Comparison of ENCODE assay signal across 10 cellular contexts in genomic region chr12:116525418-116526001, GRCh38. TPM values are rescaled to one million over a fixed set of nuclear protein-coding genes. Genes with fewer than 3 reads are reported as not detected.
DNase-seq lines count a peak whose midpoint lies in the region; ATAC-seq and TF ChIP-seq lines count a peak whose summit lies in the region.
"Had no signal": no experiment of that assay in that cellular context is flagged by ENCODE, and none has a peak within 500 bp of the region (broad histone marks: within the 10 kb centered on the region; RNA-seq: fewer than 3 reads in every experiment).

No MANE protein-coding gene starts in this region.

- no peaks in the 10 kb centered on the region for H3K9me2 ChIP-seq in SK-N-SH

- H3K27ac ChIP-seq in SK-N-SH (ENCODE audit: low read depth in 2 of 2, low read length in 1 of 2), result peak overlapping the region; percentile 48 to 97; a peak in 3 of 4 replicates

- ATAC-seq in HG03139 (IDR thresholded peaks at IDR 0.05; ENCODE audit: unreplicated experiment) (no peak), HG03095 (IDR thresholded peaks at IDR 0.05; ENCODE audit: unreplicated experiment) (no peak)

- peaks cover 24% of the 10 kb centered on the region for H3K27me3 Mint-ChIP-seq in progenitor cell of endocrine pancreas

- H3K4me2 ChIP-seq in SK-N-SH, result peak overlapping the region; percentile 75

- H3K4me3 Mint-ChIP-seq in progenitor cell of endocrine pancreas (ENCODE audit: low read depth), result peak overlapping the region; percentile 43
- H3K4me3 Mint-ChIP-seq: memory B cell had no signal

- in situ Hi-C loops in Caki2 (cut with HindIII; ENCODE audit: low pct_unique_long_range_greater_than_20kb, low sequenced_read_pairs), result no loop called here

- H3K27me3 ChIP-seq in SK-N-SH (ENCODE audit: insufficient read depth), result no peaks in the 10 kb centered on the region

- 0 out of 4 replicates have a peak, but pooled peaks of 1 of the 2 experiments have one; percentile 60 for TF ChIP-seq EP300 in SK-N-SH (IDR thresholded peaks at IDR 0.05; ENCODE audit: borderline replicate concordance in 1 of 2, low read depth in 1 of 2, low read length in 1 of 2)

- CTCF ChIA-PET in SK-N-SH (lab: Yijun Ruan, JAX), result no interaction called here

- H3F3A ChIP-seq in SK-N-SH (replicated peaks; ENCODE audit: insufficient read depth), result peaks cover 31% of the 10 kb centered on the region

- no peaks in the 10 kb centered on the region for H4K20me1 ChIP-seq in SK-N-SH (ENCODE audit: insufficient read depth)

- H3K36me3 Mint-ChIP-seq in progenitor cell of endocrine pancreas (ENCODE audit: insufficient read depth), result no peaks in the 10 kb centered on the region
- H3K36me3 Mint-ChIP-seq: memory B cell had no signal

- DNase-seq in Caki2 (ENCODE audit: low read depth), result peak; percentile 74
- no peak for DNase-seq in SK-N-SH
- DNase-seq in glomerular visceral epithelial cell (ENCODE audit: extremely low spot score), result peak; percentile 89
- no peak for DNase-seq in progenitor cell of endocrine pancreas (ENCODE audit: low spot score, unreplicated experiment)
- no peak for DNase-seq in putamen (ENCODE audit: low spot score)
- DNase-seq in SIG-M5 (lab: John Stamatoyannopoulos, UW), result no peak
- DNase-seq: KBM-7 had no signal

- H3K36me3 ChIP-seq in SK-N-SH (replicated peaks in 1 of 2; ENCODE audit: control insufficient read depth in 1 of 2, insufficient read depth in 2 of 2, low read length in 1 of 2), result no peaks in the 10 kb centered on the region

- H3K79me2 ChIP-seq in SK-N-SH (ENCODE audit: insufficient read depth), result no peaks in the 10 kb centered on the region

- H3K4me3 ChIP-seq in SK-N-SH (ENCODE audit: low read depth in 2 of 2, low read length in 1 of 2), result peak overlapping the region in 1 of 2 experiments; percentile 38; a peak in 2 of 4 replicates

- H3K9me3 Mint-ChIP-seq in progenitor cell of endocrine pancreas (ENCODE audit: low read depth), result no peaks in the 10 kb centered on the region
- H3K9me3 Mint-ChIP-seq: memory B cell had no signal

- TF ChIP-seq CTCF in SK-N-SH (IDR thresholded peaks at IDR 0.05) (no peak), progenitor cell of endocrine pancreas (IDR thresholded peaks at IDR 0.05; ENCODE audit: unreplicated experiment) (no peak)

- WGBS in SK-N-SH (ENCODE audit: low lambda C conversion rate), result 14% methylated on average over 15 of the region's 15 CpGs

- peaks cover 31% of the 10 kb centered on the region for H3K4me1 Mint-ChIP-seq in progenitor cell of endocrine pancreas (ENCODE audit: low read depth)

- H3K27ac Mint-ChIP-seq in progenitor cell of endocrine pancreas, result peak overlapping the region; percentile 78
- H3K27ac Mint-ChIP-seq: memory B cell had no signal

- POLR2A ChIA-PET in SK-N-SH (lab: Yijun Ruan, JAX), result no interaction called here

- H3K9ac ChIP-seq in SK-N-SH, result peak overlapping the region; percentile 73

- peaks cover 10 to 34% of the 10 kb centered on the region in 2 experiments for H3K4me1 ChIP-seq in SK-N-SH (ENCODE audit: control insufficient read depth in 1 of 2, insufficient read depth in 2 of 2, low read depth in 1 of 2, low read length in 1 of 2)

- TF ChIP-seq RAD21 in SK-N-SH (IDR thresholded peaks at IDR 0.05; ENCODE audit: low read length), result no peak

- peak overlapping the region; percentile 79 for H2AFZ ChIP-seq in SK-N-SH (ENCODE audit: low read depth)

- H3K9me3 ChIP-seq in SK-N-SH, result no peaks in the 10 kb centered on the region

TF ChIP-seq in SK-N-SH, 30 proteins besides CTCF, POLR2A, EP300 and RAD21 (continues in another document):
- no peak for TF ChIP-seq ZBTB33 (IDR thresholded peaks at IDR 0.05; ENCODE audit: borderline replicate concordance, low read depth)
- TF ChIP-seq POLR2AphosphoS5 (IDR thresholded peaks at IDR 0.05; ENCODE audit: low read depth, low read length), result peak; percentile 65; the same call in 1 of the 2 replicates
- TF ChIP-seq NRF1 (IDR thresholded peaks at IDR 0.05; ENCODE audit: low read depth, low read length), result no peak
- no peak for TF ChIP-seq SMC3 (IDR thresholded peaks at IDR 0.05; ENCODE audit: low read depth, low read length)
- TF ChIP-seq FOSL2 (IDR thresholded peaks at IDR 0.05; ENCODE audit: borderline replicate concordance, low read depth), result peak; percentile 86; the same call in 1 of the 2 replicates
- TF ChIP-seq TAF1 (IDR thresholded peaks at IDR 0.05; ENCODE audit: borderline replicate concordance, low read depth, low read length), result peak; percentile 32; the same call in 1 of the 2 replicates
- no peak for TF ChIP-seq MEF2A (IDR thresholded peaks at IDR 0.05; ENCODE audit: borderline replicate concordance, low read depth)
- TF ChIP-seq NFIC (IDR thresholded peaks at IDR 0.05; ENCODE audit: borderline replicate concordance), result peak; percentile 94
- TF ChIP-seq PBX3 (IDR thresholded peaks at IDR 0.05), result 0 out of 2 replicates have a peak, but pooled peaks have one; percentile 49
- TF ChIP-seq SIN3A (IDR thresholded peaks at IDR 0.05; ENCODE audit: borderline replicate concordance, low read depth, low read length), result no peak
- no peak for TF ChIP-seq RXRA (IDR thresholded peaks at IDR 0.05; ENCODE audit: borderline replicate concordance, low read depth)
- TF ChIP-seq USF2 (IDR thresholded peaks at IDR 0.05; ENCODE audit: borderline replicate concordance, low read depth, low read length), result no peak
- TF ChIP-seq FOXM1 (IDR thresholded peaks at IDR 0.05; ENCODE audit: low read depth), result no peak
- no peak for TF ChIP-seq MXI1 (IDR thresholded peaks at IDR 0.05; ENCODE audit: low read depth, low read length)
- no peak for TF ChIP-seq GABPA (IDR thresholded peaks at IDR 0.05; ENCODE audit: low read depth)
- no peak for TF ChIP-seq RFX5 (IDR thresholded peaks at IDR 0.05; ENCODE audit: low read length)
- peak; percentile 41; the same call in 1 of the 2 replicates for TF ChIP-seq MAX (IDR thresholded peaks at IDR 0.05; ENCODE audit: low read depth)
- no peak for TF ChIP-seq USF1 (IDR thresholded peaks at IDR 0.05; ENCODE audit: borderline replicate concordance, low read depth)
- no peak for TF ChIP-seq ELF1 (IDR thresholded peaks at IDR 0.05)
- no peak for TF ChIP-seq FOXJ3 (CRISPR knock-in tag; IDR thresholded peaks at IDR 0.05)

RNA-seq across cellular contexts. Expression of gene MAP1LC3B2, which starts 33.7 kb away (rescaled TPM):
- total RNA-seq in Caki2 (2014; rRNA removed; shearing (Covaris generic); ENCODE audit: low replicate concordance), result 2.7 TPM in 1 of 2 replicates, not detected in the other
- 0.76 and 0.81 TPM in 2 replicates for polyA plus RNA-seq in SK-N-SH (2012; rRNA removed)
- polyA plus RNA-seq in SK-N-SH (2012; cell fraction: cytosol; rRNA removed), result 1.4 and 3.6 TPM in 2 replicates
- 3.6 and 4.3 TPM in 2 replicates for polyA plus RNA-seq in SK-N-SH (2012; cell fraction: nucleus; rRNA removed)
- total RNA-seq in progenitor cell of endocrine pancreas, result 0.84 and 0.86 TPM in 2 replicates

Comparison
In these comparisons a context has a peak if more than half of its experiments do, and no peak if none do; other contexts are left out.
1. DNase-seq: peak in Caki2 (single experiment) and glomerular visceral epithelial cell (single experiment); none in SK-N-SH (single experiment), progenitor cell of endocrine pancreas (single experiment), putamen (single experiment) and SIG-M5 (single experiment).